In the genomic region with DNA sequence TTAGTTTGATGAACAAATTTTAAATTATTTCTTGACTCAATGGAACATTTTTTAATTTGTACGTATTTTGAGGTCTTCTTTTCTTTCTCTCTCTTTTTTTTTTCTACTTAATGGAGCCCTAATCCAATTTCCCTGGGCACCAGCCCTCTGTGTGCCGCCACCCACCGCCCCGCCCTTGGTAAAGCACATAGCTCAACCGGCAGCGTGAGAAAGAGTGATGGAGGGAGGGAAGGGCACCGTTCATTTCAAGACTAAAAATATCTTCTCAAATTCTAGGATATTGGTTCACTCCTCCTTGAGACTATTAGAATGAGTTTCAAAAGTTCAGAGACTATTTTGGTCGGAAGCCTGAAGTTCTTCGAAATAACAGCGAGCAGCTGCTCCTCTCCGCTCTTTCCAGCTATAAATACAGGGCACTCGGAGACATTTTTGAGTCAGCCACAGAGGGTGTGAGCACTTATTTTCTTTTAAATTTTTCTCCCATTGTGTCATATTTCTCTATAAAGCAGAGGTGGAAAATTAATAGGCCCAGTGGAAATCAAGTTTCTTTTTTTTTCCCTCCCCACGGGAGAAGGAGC, we compare ENCODE assay signal across 17 cellular contexts.
"Had no signal": no experiment of that assay in that cellular context is flagged by ENCODE, and none has a peak within 500 bp of the region (broad histone marks: within the 10 kb centered on the region; RNA-seq: fewer than 3 reads in every experiment).

No MANE protein-coding gene starts in this region.

- H3K27ac ChIP-seq: breast epithelium, gastrocnemius medialis, heart right ventricle, left lung had no signal

- H3K4me3 Mint-ChIP-seq: activated CD4-positive, alpha-beta T cell treated with anti-CD3 and anti-CD28 coated beads, Interleukin-2, amount 10 ng/mL, durations not matched to agents 7 days and 5 days; activated T-helper 17 cell treated with anti-CD3 and anti-CD28 coated beads, Interleukin-2, amount 50 U/mL, for 72 hours had no signal

- H3K4me1 Mint-ChIP-seq: activated CD4-positive, alpha-beta T cell treated with anti-CD3 and anti-CD28 coated beads, Interleukin-2, amount 10 ng/mL, durations not matched to agents 7 days and 5 days; activated T-helper 17 cell treated with anti-CD3 and anti-CD28 coated beads, Interleukin-2, amount 50 U/mL, for 72 hours had no signal

- H3K4me1 ChIP-seq: breast epithelium, gastrocnemius medialis, heart right ventricle, left lung had no signal

- H3K4me3 ChIP-seq: breast epithelium, gastrocnemius medialis, heart right ventricle, left lung, mucosa of descending colon had no signal

- H3K27me3 Mint-ChIP-seq: activated CD4-positive, alpha-beta T cell treated with anti-CD3 and anti-CD28 coated beads, Interleukin-2, amount 10 ng/mL, durations not matched to agents 7 days and 5 days; activated T-helper 17 cell treated with anti-CD3 and anti-CD28 coated beads, Interleukin-2, amount 50 U/mL, for 72 hours had no signal

- H3K27me3 ChIP-seq: breast epithelium, left lung had no signal

- H3K9me3 Mint-ChIP-seq: activated CD4-positive, alpha-beta T cell treated with anti-CD3 and anti-CD28 coated beads, Interleukin-2, amount 10 ng/mL, durations not matched to agents 7 days and 5 days; activated T-helper 17 cell treated with anti-CD3 and anti-CD28 coated beads, Interleukin-2, amount 50 U/mL, for 72 hours had no signal

- ATAC-seq: activated T-helper 17 cell treated with anti-CD3 and anti-CD28 coated beads, Interleukin-2, amount 50 U/mL, for 72 hours; esophagus mucosa; gastrocnemius medialis; heart right ventricle; left lung; mucosa of descending colon; SK-N-SH treated with all-trans-retinoic acid at 6 μM for 48 hours had no signal

- DNase-seq: activated CD4-positive, alpha-beta T cell treated with anti-CD3 and anti-CD28 coated beads, Interleukin-2, amount 10 ng/mL, durations not matched to agents 7 days and 5 days; activated CD4-positive, CD25-positive, alpha-beta regulatory T cell; activated naive CD4-positive, alpha-beta T cell treated with anti-CD3 and anti-CD28 coated beads, Interleukin-2, amount 50 U/mL, for 16 hours; activated T-cell treated with anti-CD3 and anti-CD28 coated beads for 4 hours; amniotic stem cell; gastrocnemius medialis; heart right ventricle; islet precursor cell; left lung; mucosa of descending colon; stimulated activated CD4-positive, alpha-beta T cell treated with anti-CD3 and anti-CD28 coated beads, Interleukin-15, amount 100 ng/mL, for 24 hours; stimulated activated CD4-positive, alpha-beta T cell treated with anti-CD3 and anti-CD28 coated beads, Interleukin-4, amount 100 ng/mL, for 4 hours; trophoblast cell had no signal

- H3K36me3 ChIP-seq: breast epithelium, gastrocnemius medialis, heart right ventricle, left lung had no signal

- H3K9me3 ChIP-seq: breast epithelium, gastrocnemius medialis, heart right ventricle, left lung, mucosa of descending colon had no signal

- H3K27ac Mint-ChIP-seq: activated CD4-positive, alpha-beta T cell treated with anti-CD3 and anti-CD28 coated beads, Interleukin-2, amount 10 ng/mL, durations not matched to agents 7 days and 5 days; activated T-helper 17 cell treated with anti-CD3 and anti-CD28 coated beads, Interleukin-2, amount 50 U/mL, for 72 hours had no signal
